In the genomic region with DNA sequence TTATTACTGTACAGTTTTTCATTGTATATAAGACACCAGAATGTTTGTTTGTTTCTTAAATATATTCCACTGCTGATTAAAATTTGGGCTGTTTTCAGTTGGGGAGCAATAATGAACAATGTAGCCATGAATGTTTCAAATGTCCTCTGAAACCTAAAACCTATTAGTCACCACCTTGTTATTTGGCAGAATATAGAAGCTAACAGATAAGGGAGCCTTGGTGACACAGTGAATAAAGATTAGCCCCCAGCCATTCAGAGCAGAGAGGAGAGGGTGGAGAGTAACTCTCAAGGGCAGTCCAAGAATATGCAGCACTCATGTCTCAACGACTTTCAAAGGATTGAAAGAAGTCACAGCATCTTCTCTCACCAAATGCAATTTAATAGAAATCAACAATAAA, we compare ENCODE assay signal across 10 cellular contexts. TPM values are rescaled to one million over a fixed set of nuclear protein-coding genes. Genes with fewer than 3 reads are reported as not detected.
DNase-seq lines count a peak whose midpoint lies in the region; ATAC-seq and TF ChIP-seq lines count a peak whose summit lies in the region.
"Had no signal": no experiment of that assay in that cellular context is flagged by ENCODE, and none has a peak within 500 bp of the region (broad histone marks: within the 10 kb centered on the region; RNA-seq: fewer than 3 reads in every experiment).

No MANE protein-coding gene starts in this region.

- ATAC-seq in left cardiac atrium (peak; percentile 92 to 98), upper lobe of right lung (peak; percentile 82), GM18498 (IDR thresholded peaks at IDR 0.05; ENCODE audit: unreplicated experiment) (no peak), GM19463 (IDR thresholded peaks at IDR 0.05; ENCODE audit: unreplicated experiment) (no peak)
- ATAC-seq: GM23338 had no signal

- H3K36me3 ChIP-seq in upper lobe of right lung: no peaks in the 10 kb centered on the region

- H3K4me3 ChIP-seq in upper lobe of right lung: no peak overlapping the region
- H3K4me3 ChIP-seq: GM23338 had no signal

- no peaks in the 10 kb centered on the region for H3K27me3 ChIP-seq in upper lobe of right lung

- H3K27ac ChIP-seq in upper lobe of right lung: no peak overlapping the region

- no peak for TF ChIP-seq CTCF in upper lobe of right lung (IDR thresholded peaks at IDR 0.05)
- no peak for TF ChIP-seq CTCF in GM13976 (IDR thresholded peaks at IDR 0.05; ENCODE audit: borderline replicate concordance, control extremely low read depth, extremely low read depth, insufficient read depth, missing control alignments)

- no peaks in the 10 kb centered on the region for H3K4me1 ChIP-seq in upper lobe of right lung

- intact Hi-C loops in left cardiac atrium (cut with DNase I) (no loop called here), upper lobe of right lung (cut with DNase I) (no loop called here)

- in situ Hi-C loops in GM13976 (cut with MboI; ENCODE audit: low sequenced_read_pairs, unreplicated experiment): no loop called here

- peak; percentile 58 for DNase-seq in HS-5 (ENCODE audit: low read depth)
- DNase-seq in T1000 (lab: John Stamatoyannopoulos, UW): peak; percentile 6
- DNase-seq in left cardiac atrium: no peak
- no peak for DNase-seq in upper lobe of right lung
- no peak for DNase-seq in GM13976 (ENCODE audit: low spot score)
- DNase-seq: KG1; stimulated activated CD4-positive, alpha-beta T cell treated with anti-CD3 and anti-CD28 coated beads, Interleukin-2, amount 100 ng/mL, for 48 hours had no signal

- H3K9me3 ChIP-seq in upper lobe of right lung: no peaks in the 10 kb centered on the region

RNA-seq across cellular contexts. Expression of a gene that starts 43.1 kb away (rescaled TPM):
- total RNA-seq in left cardiac atrium (10 to 100 TPM in 1 of 2 donors, 1 to 10 TPM in 1; 6.4 to 14.9 TPM), upper lobe of right lung (30.7 TPM)

Comparison
In these comparisons a context has a peak if more than half of its experiments do, and no peak if none do; other contexts are left out.
1. DNase-seq: peak in HS-5 (single experiment) and T1000 (single experiment); none in left cardiac atrium (single experiment), upper lobe of right lung (single experiment) and GM13976 (single experiment).
2. ATAC-seq: peak in left cardiac atrium (2 of 2) and upper lobe of right lung (single experiment); none in GM18498 (single experiment) and GM19463 (single experiment).